ENCODE assay signal across 8 cellular contexts in the genomic region with DNA sequence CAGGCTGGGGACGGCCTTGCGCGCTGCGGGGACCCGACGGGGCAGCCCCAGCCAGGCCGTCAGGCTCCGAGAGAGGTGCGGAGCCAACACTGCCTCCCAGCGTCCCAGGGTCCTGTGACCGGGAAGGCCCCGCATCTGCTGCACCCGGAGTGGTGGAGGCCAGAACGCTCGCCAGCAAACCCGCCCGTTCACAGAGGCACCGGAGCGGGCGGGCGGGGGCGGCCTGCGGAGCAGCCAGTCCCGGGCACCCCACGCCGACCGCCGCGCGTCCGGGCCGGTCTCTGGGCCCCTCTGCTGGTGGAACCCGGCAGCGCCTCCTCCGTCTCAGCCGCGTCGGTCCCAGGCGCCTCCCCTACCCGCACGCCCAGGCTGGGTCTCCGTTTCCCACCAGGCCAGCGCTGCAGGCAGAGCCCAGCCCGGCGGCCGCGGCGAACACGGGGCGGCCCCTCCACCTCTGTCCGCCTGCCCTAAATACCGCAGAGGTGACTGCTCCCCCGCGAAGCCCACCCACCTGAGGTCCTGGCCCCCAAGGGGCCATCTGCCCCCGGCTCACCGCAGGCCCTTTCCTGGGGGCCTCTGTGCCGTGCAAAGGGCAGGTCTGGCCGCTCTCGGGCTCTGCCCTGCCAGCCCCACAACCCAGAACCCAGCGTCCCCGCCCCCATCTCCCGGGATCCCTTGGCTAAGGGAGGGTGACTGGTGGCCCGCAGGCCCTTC. TPM values are rescaled to one million over a fixed set of nuclear protein-coding genes. Genes with fewer than 3 reads are reported as not detected.
DNase-seq lines count a peak whose midpoint lies in the region; ATAC-seq and TF ChIP-seq lines count a peak whose summit lies in the region.

No MANE protein-coding gene starts in this region.

- peaks cover 7% of the 10 kb centered on the region for H3K36me3 Mint-ChIP-seq in activated B cell treated with CpG ODN at 0.5 μM for 24 hours (ENCODE audit: low read depth)

- H3K4me3 Mint-ChIP-seq in activated B cell treated with CpG ODN at 0.5 μM for 24 hours, result no peak overlapping the region

- intact Hi-C loops in activated B cell treated with CpG ODN at 0.5 μM for 24 hours (cut with micrococcal nuclease), result loop anchor here (1.0 to 2.0 kb wide), 2 partner anchors 105 to 112 kb away; a partner anchor contains a TSS

- H3K27ac Mint-ChIP-seq in activated B cell treated with CpG ODN at 0.5 μM for 24 hours, result no peak overlapping the region

- POLR2A ChIA-PET in activated B cell treated with CpG ODN at 0.5 μM for 24 hours (lab: Charles Lee), result no interaction called here

- no peak overlapping the region for H3K27ac ChIP-seq in HUES48 (ENCODE audit: low read depth, low read length)

- CTCF ChIA-PET in activated B cell treated with CpG ODN at 0.5 μM for 24 hours (lab: Charles Lee), result interaction anchor here (0.9 kb wide), 1 partner anchor 104 kb away, joined by 3 read pairs; no protein-coding TSS in a partner anchor

- H3K4me1 ChIP-seq in HUES48 (ENCODE audit: control insufficient read depth, insufficient read depth, low read length), result no peaks in the 10 kb centered on the region

- peaks cover 21% of the 10 kb centered on the region for H3K4me1 Mint-ChIP-seq in activated B cell treated with CpG ODN at 0.5 μM for 24 hours

- H3K9me3 Mint-ChIP-seq in activated B cell treated with CpG ODN at 0.5 μM for 24 hours, result peaks cover 6% of the 10 kb centered on the region

- no peaks in the 10 kb centered on the region for H3K9me3 ChIP-seq in HUES48 (ENCODE audit: control insufficient read depth, insufficient read depth, low read length)

- DNase-seq in DMS 273 treated with DMSO at 0.1 percent for 48 hours (lab: John Stamatoyannopoulos, UW), result peak; percentile 14
- peak; percentile 55 for DNase-seq in activated B cell treated with CpG ODN at 0.5 μM for 24 hours
- DNase-seq in cardiac fibroblast (ENCODE audit: low read depth in 2 of 2), result peak; percentile 63 to 80
- peak; percentile 88 for DNase-seq in islet precursor cell
- peak; percentile 82 for DNase-seq in stimulated activated CD4-positive, alpha-beta T cell treated with anti-CD3 and anti-CD28 coated beads, Interleukin-15, amount 100 ng/mL, for 24 hours

- H3K27me3 ChIP-seq in HUES48 (ENCODE audit: control insufficient read depth, insufficient read depth, low read length), result no peaks in the 10 kb centered on the region

- H3K4me3 ChIP-seq in HUES48 (ENCODE audit: low read depth, low read length) (peak overlapping the region; percentile 52; the same call in 1 of the 2 replicates), cardiac fibroblast (replicated peaks in 1 of 2; ENCODE audit: low read depth in 2 of 2, low read length in 2 of 2) (peak overlapping the region; percentile 25 to 46)

- no peaks in the 10 kb centered on the region for H3K36me3 ChIP-seq in HUES48 (ENCODE audit: control insufficient read depth, insufficient read depth, low read length)

- H3K27me3 Mint-ChIP-seq in activated B cell treated with CpG ODN at 0.5 μM for 24 hours, result peaks cover 2% of the 10 kb centered on the region

- no peak overlapping the region for H3K9ac ChIP-seq in HUES48 (ENCODE audit: low read depth, low read length)

- TF ChIP-seq CTCF in activated B cell treated with CpG ODN at 0.5 μM for 24 hours (IDR thresholded peaks at IDR 0.05) (no peak), cardiac fibroblast (IDR thresholded peaks at IDR 0.05; ENCODE audit: low read depth, low read length) (peak; percentile 61)

- ATAC-seq in activated B cell treated with CpG ODN at 0.5 μM for 24 hours (ENCODE audit: low read depth) (peak; percentile 81), GM18517 (IDR thresholded peaks at IDR 0.05; ENCODE audit: unreplicated experiment) (no peak), GM19324 (IDR thresholded peaks at IDR 0.05; ENCODE audit: low FRiP score, unreplicated experiment) (no peak)

RNA-seq across cellular contexts. Expression of a gene that starts 15.9 kb away (rescaled TPM):
- 8.4 and 12.8 TPM in 2 replicates for total RNA-seq in activated B cell treated with CpG ODN at 0.5 μM for 24 hours

RNA-seq across cellular contexts. Expression of a gene that starts 16.2 kb away (rescaled TPM):
- total RNA-seq in activated B cell treated with CpG ODN at 0.5 μM for 24 hours, result 2.6 and 3.9 TPM in 2 replicates

RNA-seq across cellular contexts. Expression of a gene that starts 34.1 kb away (rescaled TPM):
- not detected in 2 replicates for total RNA-seq in activated B cell treated with CpG ODN at 0.5 μM for 24 hours

RNA-seq across cellular contexts. Expression of a gene that starts 52.1 kb away (rescaled TPM):
- total RNA-seq in activated B cell treated with CpG ODN at 0.5 μM for 24 hours, result 22.5 and 24.7 TPM in 2 replicates

Comparison
In these comparisons a context has a peak if more than half of its experiments do, and no peak if none do; other contexts are left out.
1. DNase-seq: peak in every context shown above with its lines; median percentile 88 in islet precursor cell; 82 in stimulated activated CD4-positive, alpha-beta T cell treated with anti-CD3 and anti-CD28 coated beads, Interleukin-15, amount 100 ng/mL, for 24 hours; 72 in cardiac fibroblast; 55 in activated B cell treated with CpG ODN at 0.5 μM for 24 hours; 14 in DMS 273 treated with DMSO at 0.1 percent for 48 hours.